4 cellular contexts compared by ENCODE assay signal in genomic region chr16:21312863-21313372, GRCh38. TPM values are rescaled to one million over a fixed set of nuclear protein-coding genes. Genes with fewer than 3 reads are reported as not detected.
"Had no signal": no experiment of that assay in that cellular context is flagged by ENCODE, and none has a peak within 500 bp of the region (broad histone marks: within the 10 kb centered on the region; RNA-seq: fewer than 3 reads in every experiment).

No MANE protein-coding gene starts in this region.

RNA-seq across cellular contexts. Expression of gene CRYM, which starts 34.8 kb away (rescaled TPM):
- total RNA-seq: lung microvascular endothelial cell, mesenteric fat pad, myocyte had no signal
- polyA plus RNA-seq: immature natural killer cell had no signal
